Comparison of ENCODE assay signal across 26 cellular contexts in the genomic region with DNA sequence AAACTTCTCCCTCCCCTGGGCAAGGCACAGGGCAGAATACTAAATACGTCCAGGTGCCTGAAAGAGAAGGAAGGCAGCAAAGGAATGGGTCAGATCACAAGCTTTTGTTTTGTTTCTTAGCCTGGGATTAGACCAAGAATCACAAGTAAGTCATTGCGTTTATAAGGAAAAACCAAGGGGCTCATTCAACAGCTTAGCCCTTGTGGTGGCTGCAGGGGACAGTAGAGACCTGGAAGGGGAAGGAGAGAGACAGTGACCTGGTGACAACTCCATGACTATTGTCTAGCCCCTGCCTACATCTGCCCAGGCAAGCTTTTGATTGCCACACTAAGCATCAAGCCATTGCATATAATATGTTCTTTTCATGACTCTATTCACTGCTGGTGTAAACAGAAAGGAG. TPM values are rescaled to one million over a fixed set of nuclear protein-coding genes. Genes with fewer than 3 reads are reported as not detected.
DNase-seq lines count a peak whose midpoint lies in the region; ATAC-seq, FAIRE-seq and TF ChIP-seq lines count a peak whose summit lies in the region.
"Had no signal": no experiment of that assay in that cellular context is flagged by ENCODE, and none has a peak within 500 bp of the region (broad histone marks: within the 10 kb centered on the region; RNA-seq: fewer than 3 reads in every experiment).

No MANE protein-coding gene starts in this region.

- no peak for TF ChIP-seq CTCF in H1 (IDR thresholded peaks at IDR 0.05; ENCODE audit: control extremely low read depth in 1 of 3, insufficient read depth in 1 of 3, low read depth in 1 of 3, low read length in 3 of 3)
- no peak for TF ChIP-seq CTCF in osteocyte (IDR thresholded peaks at IDR 0.05)

- FAIRE-seq in H1 (lab: Jason Lieb, UNC) = no peak

- no peak overlapping the region for H2BK20ac ChIP-seq in H1 (ENCODE audit: low read length)

- H3K4me2 ChIP-seq in H1 (ENCODE audit: insufficient read depth in 1 of 2, low read depth in 2 of 2, low read length in 2 of 2) = no peak overlapping the region; a peak in 1 of 4 replicates

- H4K8ac ChIP-seq in H1 (ENCODE audit: extremely low read depth, insufficient read depth, low read length) = no peak overlapping the region

- H3K9me3 Mint-ChIP-seq in activated naive CD8-positive, alpha-beta T cell treated with anti-CD3 and anti-CD28 coated beads, Interleukin-2, amount 10 ng/mL, durations not matched to agents 7 days and 5 days = no peaks in the 10 kb centered on the region
- H3K9me3 Mint-ChIP-seq in activated naive CD8-positive, alpha-beta T cell treated with anti-CD3 and anti-CD28 coated beads, Interleukin-2, amount 50 U/mL, for 24 hours = no peaks in the 10 kb centered on the region
- H3K9me3 Mint-ChIP-seq in osteocyte (ENCODE audit: unreplicated experiment) = no peaks in the 10 kb centered on the region
- H3K9me3 Mint-ChIP-seq: activated naive CD4-positive, alpha-beta T cell treated with anti-CD3 and anti-CD28 coated beads, Interleukin-2, amount 50 U/mL, for 24 hours; activated T-helper 2 cell treated with anti-CD3 and anti-CD28 coated beads, Interferon-gamma antibody, Interleukin-2, Interleukin-4, amounts not matched to agents 10 μg/mL and 5 μg/mL and 100 μg/mL, durations not matched to agents 14 hours and 24 hours and 36 hours; stimulated activated effector memory CD8-positive, alpha-beta T cell treated with anti-CD3 and anti-CD28 coated beads, Interleukin-12 subunit alpha, Interleukin-12 subunit beta, amount 100 ng/mL, for 72 hours had no signal

- H3K27ac ChIP-seq in SJSA1 (peak overlapping the region; percentile 99; the same call in 1 of the 2 replicates), H1 (ENCODE audit: low read depth, low read length) (no peak overlapping the region)
- H3K27ac ChIP-seq: epithelial cell of prostate, suprapubic skin, upper lobe of right lung had no signal

- no peaks in the 10 kb centered on the region for H3K9me3 ChIP-seq in SJSA1 (replicated peaks)
- no peaks in the 10 kb centered on the region for H3K9me3 ChIP-seq in H1 (ENCODE audit: insufficient read depth in 2 of 2, low read depth in 1 of 2, low read length in 1 of 2)
- H3K9me3 ChIP-seq: suprapubic skin, upper lobe of right lung had no signal

- in situ Hi-C loops in ACHN (cut with HindIII; ENCODE audit: low pct_ligation_motif_present, low pct_unique_long_range_greater_than_20kb, low sequenced_read_pairs) = no loop called here

- DNase-seq in activated naive CD8-positive, alpha-beta T cell treated with anti-CD3 and anti-CD28 coated beads, Interleukin-2, amount 10 ng/mL, durations not matched to agents 7 days and 5 days = no peak
- DNase-seq in activated naive CD8-positive, alpha-beta T cell treated with anti-CD3 and anti-CD28 coated beads, Interleukin-2, amount 50 U/mL, for 24 hours = no peak
- DNase-seq in SJSA1 (ENCODE audit: low read depth in 1 of 2, low spot score in 2 of 2) (no peak), H1 (ENCODE audit: low read depth in 1 of 2, low spot score in 2 of 2) (no peak), pons (ENCODE audit: low spot score) (peak; percentile 39), ACHN (no peak), SKM-1 treated with dmso at 0.1 percent for 144 hours (lab: John Stamatoyannopoulos, UW; ENCODE audit: unreplicated experiment) (no peak), osteocyte (ENCODE audit: extremely low spot score, unreplicated experiment) (no peak)
- DNase-seq: 8988T; activated CD4-positive, alpha-beta T cell treated with anti-CD3 and anti-CD28 coated beads for 36 hours; DMS79; GDM1; left colon; NCI-H1048; NCI-H446 treated with DMSO at 0.1 percent for 48 hours; NCI-H82; occipital lobe; upper lobe of right lung had no signal

- no peak overlapping the region for H2BK5ac ChIP-seq in H1 (ENCODE audit: low read depth, low read length)

- peaks cover 8% of the 10 kb centered on the region for H3K36me3 Mint-ChIP-seq in activated naive CD8-positive, alpha-beta T cell treated with anti-CD3 and anti-CD28 coated beads, Interleukin-2, amount 10 ng/mL, durations not matched to agents 7 days and 5 days
- no peaks in the 10 kb centered on the region for H3K36me3 Mint-ChIP-seq in activated naive CD8-positive, alpha-beta T cell treated with anti-CD3 and anti-CD28 coated beads, Interleukin-2, amount 50 U/mL, for 24 hours (ENCODE audit: low read depth)
- H3K36me3 Mint-ChIP-seq in osteocyte (ENCODE audit: unreplicated experiment) = no peaks in the 10 kb centered on the region
- H3K36me3 Mint-ChIP-seq: stimulated activated effector memory CD8-positive, alpha-beta T cell treated with anti-CD3 and anti-CD28 coated beads, Interleukin-12 subunit alpha, Interleukin-12 subunit beta, amount 100 ng/mL, for 72 hours had no signal

- H4K91ac ChIP-seq in H1 (replicated peaks; ENCODE audit: insufficient read length, low read length) = no peak overlapping the region

- no peak overlapping the region for H3K56ac ChIP-seq in H1 (replicated peaks; ENCODE audit: insufficient read length, low read depth, low read length)

- no peaks in the 10 kb centered on the region for H3K79me1 ChIP-seq in H1 (ENCODE audit: low read depth, low read length)

- H3K79me2 ChIP-seq in H1 (ENCODE audit: control insufficient read depth in 1 of 2, insufficient read depth in 2 of 2, low read length in 2 of 2) = no peaks in the 10 kb centered on the region

- no peak overlapping the region for H3K18ac ChIP-seq in H1 (ENCODE audit: extremely low read depth, low read length)

- CTCF ChIA-PET in H1 (lab: Charles Lee; ENCODE audit: partially characterized antibody) = interaction anchor here (0.5 to 2.8 kb wide), 12 partner anchors 10 to 217 kb away, joined by 3 to 11 read pairs (median 6); partner anchors contain the start of gene SIRT5

- no peaks in the 10 kb centered on the region for H4K20me1 ChIP-seq in H1 (replicated peaks in 1 of 2; ENCODE audit: control insufficient read depth in 1 of 2, insufficient read depth in 2 of 2, low read length in 2 of 2)

- H2AK5ac ChIP-seq in H1 (ENCODE audit: low read depth, low read length) = no peak overlapping the region

- TF ChIP-seq EP300 in H1 (IDR thresholded peaks at IDR 0.05; ENCODE audit: borderline replicate concordance in 1 of 2, low read depth in 2 of 2, low read length in 2 of 2) = no peak

- peak overlapping the region; percentile 19 for H3K27ac Mint-ChIP-seq in activated naive CD8-positive, alpha-beta T cell treated with anti-CD3 and anti-CD28 coated beads, Interleukin-2, amount 10 ng/mL, durations not matched to agents 7 days and 5 days
- H3K27ac Mint-ChIP-seq in activated naive CD8-positive, alpha-beta T cell treated with anti-CD3 and anti-CD28 coated beads, Interleukin-2, amount 50 U/mL, for 24 hours = no peak overlapping the region
- H3K27ac Mint-ChIP-seq in osteocyte (ENCODE audit: unreplicated experiment) = no peak overlapping the region
- H3K27ac Mint-ChIP-seq: activated CD4-positive, alpha-beta T cell treated with anti-CD3 and anti-CD28 coated beads for 36 hours; activated T-helper 2 cell treated with anti-CD3 and anti-CD28 coated beads, Interferon-gamma antibody, Interleukin-2, Interleukin-4, amounts not matched to agents 10 μg/mL and 5 μg/mL and 100 μg/mL, durations not matched to agents 14 hours and 24 hours and 36 hours; CD14-positive monocyte; stimulated activated effector memory CD8-positive, alpha-beta T cell treated with anti-CD3 and anti-CD28 coated beads, Interleukin-12 subunit alpha, Interleukin-12 subunit beta, amount 100 ng/mL, for 72 hours had no signal

- H3K9ac ChIP-seq in H1 (replicated peaks in 1 of 4; ENCODE audit: extremely low read depth in 1 of 4, low read depth in 3 of 4, low read length in 3 of 4) = no peak overlapping the region

- H3K4me3 ChIP-seq in SJSA1 (no peak overlapping the region), H1 (ENCODE audit: extremely low read depth in 1 of 4, insufficient read depth in 2 of 4, low read depth in 3 of 4, low read length in 4 of 4) (no peak overlapping the region)
- H3K4me3 ChIP-seq: suprapubic skin, upper lobe of right lung had no signal

- H3K27me3 Mint-ChIP-seq in activated naive CD8-positive, alpha-beta T cell treated with anti-CD3 and anti-CD28 coated beads, Interleukin-2, amount 10 ng/mL, durations not matched to agents 7 days and 5 days = no peaks in the 10 kb centered on the region
- no peaks in the 10 kb centered on the region for H3K27me3 Mint-ChIP-seq in activated naive CD8-positive, alpha-beta T cell treated with anti-CD3 and anti-CD28 coated beads, Interleukin-2, amount 50 U/mL, for 24 hours
- H3K27me3 Mint-ChIP-seq in osteocyte (ENCODE audit: unreplicated experiment) = no peaks in the 10 kb centered on the region
- H3K27me3 Mint-ChIP-seq: activated CD4-positive, alpha-beta T cell treated with anti-CD3 and anti-CD28 coated beads for 36 hours; activated naive CD4-positive, alpha-beta T cell treated with anti-CD3 and anti-CD28 coated beads, Interleukin-2, amount 50 U/mL, for 24 hours had no signal

- no peaks in the 10 kb centered on the region for H3K23me2 ChIP-seq in H1 (ENCODE audit: low read depth, low read length)

- H3K23ac ChIP-seq in H1 (ENCODE audit: insufficient read length) = no peak overlapping the region

- no peak for TF ChIP-seq RAD21 in H1 (IDR thresholded peaks at IDR 0.05 in 1 of 2, conservative IDR thresholded peaks at IDR 0.05 in 1 of 2; ENCODE audit: low read depth in 2 of 2, low read length in 2 of 2)

- H2BK12ac ChIP-seq in H1 (ENCODE audit: low read depth, low read length) = 0 out of 2 replicates have a peak overlapping the region, but pooled peaks have one; percentile 32

- POLR2A ChIA-PET in activated naive CD8-positive, alpha-beta T cell treated with anti-CD3 and anti-CD28 coated beads, Interleukin-2, amount 10 ng/mL, durations not matched to agents 7 days and 5 days (lab: Charles Lee) = no interaction called here
- POLR2A ChIA-PET in H1 (lab: Charles Lee; ENCODE audit: partially characterized antibody) = interaction anchor here (1.0 kb wide), 1 partner anchor 217 kb away, joined by 3 read pairs; no protein-coding TSS in a partner anchor

- H2BK15ac ChIP-seq in H1 (ENCODE audit: low read length) = no peak overlapping the region

- H3K4me1 ChIP-seq in SJSA1 (replicated peaks) = peaks cover 80% of the 10 kb centered on the region
- peaks cover 2 to 14% (median 9%) of the 10 kb centered on the region in 4 experiments; a peak in 5 of 7 replicates for H3K4me1 ChIP-seq in H1 (replicated peaks in 1 of 4; ENCODE audit: control insufficient read depth in 3 of 4, insufficient read depth in 4 of 4, low read length in 3 of 4)

- H4K5ac ChIP-seq in H1 (ENCODE audit: insufficient read length, low read depth, low read length) = no peak overlapping the region

- H3K4me3 Mint-ChIP-seq in activated naive CD8-positive, alpha-beta T cell treated with anti-CD3 and anti-CD28 coated beads, Interleukin-2, amount 10 ng/mL, durations not matched to agents 7 days and 5 days = no peak overlapping the region
- H3K4me3 Mint-ChIP-seq in activated naive CD8-positive, alpha-beta T cell treated with anti-CD3 and anti-CD28 coated beads, Interleukin-2, amount 50 U/mL, for 24 hours = no peak overlapping the region
- no peak overlapping the region for H3K4me3 Mint-ChIP-seq in osteocyte (ENCODE audit: unreplicated experiment)
- H3K4me3 Mint-ChIP-seq: activated CD4-positive, alpha-beta T cell treated with anti-CD3 and anti-CD28 coated beads for 36 hours; activated naive CD4-positive, alpha-beta T cell treated with anti-CD3 and anti-CD28 coated beads, Interleukin-2, amount 50 U/mL, for 24 hours; CD14-positive monocyte; stimulated activated effector memory CD8-positive, alpha-beta T cell treated with anti-CD3 and anti-CD28 coated beads, Interleukin-12 subunit alpha, Interleukin-12 subunit beta, amount 100 ng/mL, for 72 hours had no signal

- TF ChIP-seq POLR2A in H1 (IDR thresholded peaks at IDR 0.05; ENCODE audit: control extremely low read depth in 1 of 2, low read depth in 2 of 2, low read length in 2 of 2) = no peak

- WGBS in H1 (ENCODE audit: extremely low coverage in 1 of 2, insufficient coverage in 1 of 2, insufficient read length in 1 of 2, insufficient replicate concordance in 2 of 2, low coverage in 1 of 2, low lambda C conversion rate in 2 of 2, missing lambda C conversion rate in 1 of 2), 2 experiments = 72% methylated on average over 2 of the region's 2 CpGs; no CpG with 5 or more reads in 1 of the 2 experiments

- H3K36me3 ChIP-seq in SJSA1 = no peaks in the 10 kb centered on the region
- no peaks in the 10 kb centered on the region for H3K36me3 ChIP-seq in H1 (ENCODE audit: control insufficient read depth in 2 of 4, insufficient read depth in 4 of 4, low read length in 3 of 4)
- H3K36me3 ChIP-seq: suprapubic skin, upper lobe of right lung had no signal

- H2BK120ac ChIP-seq in H1 (replicated peaks; ENCODE audit: low read depth, low read length) = no peak overlapping the region

- no peak for ATAC-seq in activated naive CD8-positive, alpha-beta T cell treated with anti-CD3 and anti-CD28 coated beads, Interleukin-2, amount 10 ng/mL, durations not matched to agents 7 days and 5 days (ENCODE audit: low read depth)
- ATAC-seq in activated naive CD8-positive, alpha-beta T cell treated with anti-CD3 and anti-CD28 coated beads, Interleukin-2, amount 50 U/mL, for 24 hours = no peak
- ATAC-seq: activated CD4-positive, alpha-beta T cell treated with anti-CD3 and anti-CD28 coated beads for 36 hours; HCT116; left colon; SK-N-SH treated with all-trans-retinoic acid at 6 μM for 48 hours; stimulated activated effector memory CD8-positive, alpha-beta T cell treated with anti-CD3 and anti-CD28 coated beads, Interleukin-12 subunit alpha, Interleukin-12 subunit beta, amount 100 ng/mL, for 72 hours; upper lobe of right lung had no signal

- no peak overlapping the region for H2AFZ ChIP-seq in H1 (ENCODE audit: low read length)

- peaks cover 54% of the 10 kb centered on the region for H3K4me1 Mint-ChIP-seq in activated naive CD8-positive, alpha-beta T cell treated with anti-CD3 and anti-CD28 coated beads, Interleukin-2, amount 10 ng/mL, durations not matched to agents 7 days and 5 days
- peaks cover 48% of the 10 kb centered on the region for H3K4me1 Mint-ChIP-seq in activated naive CD8-positive, alpha-beta T cell treated with anti-CD3 and anti-CD28 coated beads, Interleukin-2, amount 50 U/mL, for 24 hours
- peaks cover 12% of the 10 kb centered on the region for H3K4me1 Mint-ChIP-seq in osteocyte (ENCODE audit: unreplicated experiment)

- no peaks in the 10 kb centered on the region for H3K27me3 ChIP-seq in SJSA1 (replicated peaks)
- no peaks in the 10 kb centered on the region for H3K27me3 ChIP-seq in H1 (replicated peaks in 1 of 4; ENCODE audit: control insufficient read depth in 3 of 4, extremely low read depth in 1 of 4, insufficient read depth in 3 of 4, low read length in 3 of 4)
- H3K27me3 ChIP-seq: suprapubic skin, upper lobe of right lung had no signal

- no peak overlapping the region for H3K4ac ChIP-seq in H1 (replicated peaks; ENCODE audit: insufficient read length, low read depth, low read length)

- H3K14ac ChIP-seq in H1 (ENCODE audit: insufficient read length) = no peak overlapping the region

RNA-seq across cellular contexts. Expression of gene TBC1D7, which starts 30.1 kb away (rescaled TPM):
- 10 to 100 TPM; 19.0 to 23.5 TPM for total RNA-seq in activated naive CD8-positive, alpha-beta T cell treated with anti-CD3 and anti-CD28 coated beads, Interleukin-2, amount 10 ng/mL, durations not matched to agents 7 days and 5 days
- 22.9 and 36.5 TPM in 2 replicates for total RNA-seq in SJSA1 (2014; rRNA removed; shearing (Covaris generic))
- total RNA-seq in H1 (2021; fragmentation: NEBNext Ultra II Directional; extraction: Animal tissue kit (Norgen Biotek cat#: 25700)) = 55.2 and 59.9 TPM in 2 replicates
- 30.7 and 46.1 TPM in 2 replicates for polyA plus RNA-seq in H1 (2011; rRNA removed)
- polyA plus RNA-seq in H1 (2011; cell fraction: cytosol; rRNA removed) = 43.5 TPM
- polyA plus RNA-seq in H1 (2011; cell fraction: nucleus; rRNA removed) = 33.7 TPM
- polyA plus RNA-seq in H1 (2012, experiment 1 of 2) = 53.1 to 66.6 TPM (median 55.8 TPM) in 4 replicates
- 45.9 TPM for polyA plus RNA-seq in H1 (2012, experiment 2 of 2)
- 46.1 TPM for polyA plus RNA-seq in H1 (2013, experiment 1 of 2)
- polyA plus RNA-seq in H1 (2013, experiment 2 of 2) = 47.4 TPM
- polyA minus RNA-seq in H1 (2011; rRNA and poly(A)+ RNA removed) = 91.4 and 92.0 TPM in 2 replicates
- polyA minus RNA-seq in H1 (2011; cell fraction: cytosol; rRNA and poly(A)+ RNA removed) = 15.1 TPM
- polyA minus RNA-seq in H1 (2011; cell fraction: nucleus; rRNA and poly(A)+ RNA removed) = 87.6 TPM
- 15.3 and 19.9 TPM in 2 replicates for total RNA-seq in osteocyte
